Comparison of ENCODE assay signal across 8 cellular contexts in the genomic region with DNA sequence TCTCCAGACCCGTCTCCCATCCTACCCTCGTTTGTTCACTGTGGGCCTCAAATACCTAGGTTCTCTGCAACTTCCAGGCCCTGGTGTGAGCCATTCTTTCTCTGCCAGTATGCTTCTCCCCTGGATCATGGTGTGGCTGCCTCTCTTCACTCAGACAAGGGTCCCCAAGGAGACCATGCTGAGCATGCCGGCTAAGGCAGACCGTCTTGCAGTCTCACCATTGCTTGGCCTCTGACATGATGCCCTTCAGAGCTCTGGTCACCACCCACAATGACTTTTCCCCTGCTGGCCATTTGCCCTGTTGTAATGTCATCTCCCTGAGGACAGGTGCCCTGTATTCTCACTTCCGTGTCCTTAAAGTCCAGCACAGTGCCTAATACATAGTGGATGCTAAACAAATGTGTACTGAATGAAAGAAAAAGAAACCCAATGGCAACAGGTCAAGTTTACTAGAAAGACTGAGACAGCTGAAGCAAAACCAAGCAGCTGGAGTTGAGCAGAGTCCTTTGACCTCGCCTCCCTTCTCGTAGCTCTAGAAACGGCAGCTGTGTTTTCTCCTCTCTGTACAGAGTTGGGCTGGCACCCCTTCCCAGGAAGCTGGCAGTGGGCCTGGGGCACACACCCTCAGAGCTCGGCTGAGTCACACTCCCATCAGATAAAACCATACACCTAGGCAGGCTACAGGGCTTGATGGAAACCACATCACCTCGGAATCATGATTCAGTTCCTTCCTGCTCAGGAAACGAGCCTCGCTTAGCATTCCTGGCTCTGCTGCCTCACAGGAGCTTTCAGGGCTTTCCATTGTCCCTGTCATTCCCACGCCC.
DNase-seq lines count a peak whose midpoint lies in the region; ATAC-seq and TF ChIP-seq lines count a peak whose summit lies in the region.

No MANE protein-coding gene starts in this region.

- no peak for TF ChIP-seq CTCF in astrocyte of the cerebellum (IDR thresholded peaks at IDR 0.05; ENCODE audit: low read depth, low read length, missing control alignments)

- DNase-seq in ELR (ENCODE audit: low read depth) = peak; percentile 90
- peak; percentile 72 to 79 for DNase-seq in SHP77 (lab: John Stamatoyannopoulos, UW)
- DNase-seq in astrocyte of the cerebellum (ENCODE audit: low read depth) = peak; percentile 49
- DNase-seq in islet precursor cell = peak; percentile 82
- DNase-seq in stimulated activated CD8-positive, alpha-beta memory T cell treated with anti-CD3 and anti-CD28 coated beads, Interleukin-12 subunit alpha, Interleukin-12 subunit beta, amount 100 ng/mL, for 1 hour (ENCODE audit: low read depth) = peak; percentile 53
- no peak for DNase-seq in NCI-H510A treated with DMSO at 0.1 percent for 48 hours (lab: John Stamatoyannopoulos, UW)

- in situ Hi-C loops in astrocyte of the cerebellum (cut with HindIII; ENCODE audit: low sequenced_read_pairs) = no loop called here

- no peak overlapping the region for H3K4me3 ChIP-seq in astrocyte of the cerebellum (ENCODE audit: low read depth, low read length)

- no peak for ATAC-seq in GM21367 (IDR thresholded peaks at IDR 0.05; ENCODE audit: unreplicated experiment)
- ATAC-seq in GM18520 (IDR thresholded peaks at IDR 0.05; ENCODE audit: unreplicated experiment) = no peak
